15 cellular contexts compared by ENCODE assay signal in the genomic region with DNA sequence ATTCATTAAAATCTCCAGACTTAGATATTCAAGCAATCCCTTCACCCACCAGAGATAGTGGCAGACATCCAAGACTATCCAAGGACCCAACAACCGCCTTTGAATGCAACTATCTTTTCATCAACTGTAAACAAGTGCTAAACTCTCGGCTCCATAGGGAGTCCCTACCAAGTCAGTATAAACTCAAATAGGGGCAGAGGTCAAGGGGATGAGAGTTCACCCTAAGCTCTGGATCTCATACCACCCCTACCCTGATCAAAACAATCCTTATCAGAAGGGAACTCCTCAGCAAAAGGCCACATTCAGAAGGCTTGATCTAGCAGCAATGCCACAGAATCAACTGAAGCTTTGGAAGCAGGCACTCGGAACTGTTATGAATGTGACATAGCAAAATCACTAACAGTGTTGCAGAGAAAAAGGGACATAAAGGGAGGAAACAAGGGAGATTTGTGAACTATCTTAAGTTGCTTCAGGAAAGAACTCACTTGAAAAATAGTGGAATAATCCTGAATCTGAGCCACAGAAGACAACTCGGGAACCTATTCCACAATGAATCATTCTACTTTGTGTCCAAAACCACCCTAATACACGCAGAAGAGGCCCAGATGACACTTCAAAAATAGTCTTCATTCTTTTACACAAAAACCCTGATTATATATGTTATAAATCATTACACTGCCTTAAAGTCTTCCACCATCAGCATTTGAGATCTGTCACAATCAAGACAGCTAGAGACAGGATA. TPM values are rescaled to one million over a fixed set of nuclear protein-coding genes. Genes with fewer than 3 reads are reported as not detected.
DNase-seq lines count a peak whose midpoint lies in the region; ATAC-seq, FAIRE-seq and TF ChIP-seq lines count a peak whose summit lies in the region.
"Had no signal": no experiment of that assay in that cellular context is flagged by ENCODE, and none has a peak within 500 bp of the region (broad histone marks: within the 10 kb centered on the region; RNA-seq: fewer than 3 reads in every experiment).

No MANE protein-coding gene starts in this region.

- H3K9me3 ChIP-seq in adrenal gland (replicated peaks in 1 of 3) (no peaks in the 10 kb centered on the region), HepG2 (ENCODE audit: low read length) (no peaks in the 10 kb centered on the region)
- H3K9me3 ChIP-seq: neutrophil had no signal

- TF ChIP-seq EP300 in HepG2 (IDR thresholded peaks at IDR 0.05; ENCODE audit: low read depth in 2 of 2, low read length in 2 of 2) = peak in 1 of 2 experiments; percentile 79; a peak in 2 of 4 replicates
- TF ChIP-seq EP300 in HepG2 (CRISPR knock-in tag; IDR thresholded peaks at IDR 0.05; ENCODE audit: borderline replicate concordance) = peak; percentile 78; the same call in 1 of the 2 replicates

- H3K9me3 Mint-ChIP-seq in natural killer cell = no peaks in the 10 kb centered on the region

- H3K4me2 ChIP-seq in HepG2 (ENCODE audit: low read depth, low read length) = peak overlapping the region; percentile 58

- peak; percentile 91 for ATAC-seq in HepG2
- no peak for ATAC-seq in natural killer cell
- ATAC-seq: left cardiac atrium had no signal

- TF ChIP-seq POLR2A in adrenal gland (IDR thresholded peaks at IDR 0.05) (no peak), HepG2 (IDR thresholded peaks at IDR 0.05; ENCODE audit: insufficient read depth in 1 of 2, low read depth in 2 of 2, low read length in 2 of 2) (no peak)

- CTCF ChIA-PET in HepG2 (lab: Yijun Ruan, JAX; ENCODE audit: low intra/inter-chr PET ratio, low total read pairs) = no interaction called here

- peak; percentile 85 for FAIRE-seq in HepG2 (lab: Jason Lieb, UNC)
- FAIRE-seq: GM12892 had no signal

- POLR2A ChIA-PET in HepG2 (lab: Yijun Ruan, JAX) = interaction anchor here (0.5 to 2.5 kb wide), 7 partner anchors 10 to 308 kb away, joined by 3 to 16 read pairs (median 3); a partner anchor contains a TSS

- BruUV-seq in HepG2 (replicated peaks; lab: Mats Ljungman, UMichigan) = no TSS peak

- H3K79me2 ChIP-seq in HepG2 (ENCODE audit: insufficient read depth, low read length) = peaks cover 6% of the 10 kb centered on the region

- no peak for TF ChIP-seq RAD21 in HepG2 (CRISPR knock-in tag; IDR thresholded peaks at IDR 0.05)

- no peaks in the 10 kb centered on the region for H3K4me1 Mint-ChIP-seq in natural killer cell

- no peak overlapping the region for H3K27ac Mint-ChIP-seq in natural killer cell
- H3K27ac Mint-ChIP-seq: activated naive CD8-positive, alpha-beta T cell had no signal

- no peaks in the 10 kb centered on the region for H3K27me3 Mint-ChIP-seq in natural killer cell (ENCODE audit: low read depth in 2 of 2)

- WGBS in adrenal gland, 4 donors = 29 to 35% (median 30%) methylated on average over 5 of the region's 5 CpGs
- 16% methylated on average over 5 of the region's 5 CpGs for WGBS in HepG2 (ENCODE audit: low lambda C conversion rate)

- in situ Hi-C loops in HepG2 (cut with HindIII; ENCODE audit: extremely low pct_ligation_motif_present, low pct_unique_long_range_greater_than_20kb) = loop anchor here (5.0 kb wide), 1 partner anchor 36 kb away; no protein-coding TSS in a partner anchor

- no peaks in the 10 kb centered on the region for H3K27me3 ChIP-seq in adrenal gland
- no peaks in the 10 kb centered on the region for H3K27me3 ChIP-seq in HepG2 (ENCODE audit: control insufficient read depth in 1 of 2, insufficient read depth in 2 of 2, low read length in 2 of 2)
- H3K27me3 ChIP-seq: neutrophil had no signal

- H3K4me1 ChIP-seq in adrenal gland (replicated peaks in 1 of 2) = peaks cover 13 to 15% of the 10 kb centered on the region in 2 donors
- H3K4me1 ChIP-seq in HepG2 (ENCODE audit: insufficient read depth, low read length) = peaks cover 61% of the 10 kb centered on the region

- DNase-seq in A172 (ENCODE audit: low spot score) (peak; percentile 65), HT-29 (ENCODE audit: low spot score) (peak; percentile 47), adrenal gland (peak in 4 of 7 donors; percentile 22 to 57 (median 40)), HepG2 (ENCODE audit: low spot score) (peak; percentile 90), 8988T (no peak), kidney tubule cell (ENCODE audit: low spot score) (no peak), natural killer cell (no peak), NCI-H1694 treated with DMSO at 0.1 percent for 48 hours (lab: John Stamatoyannopoulos, UW) (no peak)
- DNase-seq: activated CD8-positive, alpha-beta memory T cell treated with anti-CD3 and anti-CD28 coated beads, Interleukin-2, amount 50 U/mL, for 4 hours; left cardiac atrium; RPMI8226; WERI-Rb-1 had no signal

- intact Hi-C loops in adrenal gland (cut with DNase I) (no loop called here), HepG2 (cut with micrococcal nuclease; ENCODE audit: unreplicated experiment) (no loop called here), natural killer cell (cut with micrococcal nuclease) (no loop called here)

- H3K4me3 ChIP-seq in adrenal gland = no peak overlapping the region
- H3K4me3 ChIP-seq in HepG2 (replicated peaks in 1 of 3; ENCODE audit: insufficient read depth in 1 of 3, low read depth in 2 of 3, low read length in 3 of 3) = peak overlapping the region in 1 of 3 experiments; percentile 13; a peak in 1 of 6 replicates

- no peak overlapping the region for H3K4me3 Mint-ChIP-seq in natural killer cell
- H3K4me3 Mint-ChIP-seq: activated naive CD8-positive, alpha-beta T cell had no signal

- H4K20me1 ChIP-seq in HepG2 (ENCODE audit: insufficient read depth, low read length) = 0 out of 2 replicates have a peak, but pooled peaks cover 3% of the 10 kb centered on the region

- TF ChIP-seq CTCF in adrenal gland (IDR thresholded peaks at IDR 0.05) (no peak), HepG2 (CRISPR knock-in tag; IDR thresholded peaks at IDR 0.05) (no peak), natural killer cell (IDR thresholded peaks at IDR 0.05) (no peak)

- H3K36me3 ChIP-seq in adrenal gland (replicated peaks in 1 of 2) = no peaks in the 10 kb centered on the region
- H3K36me3 ChIP-seq in HepG2 (replicated peaks in 1 of 2; ENCODE audit: control insufficient read depth in 1 of 2, insufficient read depth in 2 of 2, low read length in 2 of 2) = peaks cover 0 to 7% of the 10 kb centered on the region in 2 experiments; a peak in 2 of 5 replicates

- no peak overlapping the region for H2AFZ ChIP-seq in HepG2 (ENCODE audit: low read length)

- peak overlapping the region; percentile 22 for H3K9ac ChIP-seq in HepG2 (ENCODE audit: insufficient read depth, low read depth, low read length)

- H3K27ac ChIP-seq in adrenal gland = peak overlapping the region in 3 of 5 donors; percentile 13 to 43 (median 33)
- H3K27ac ChIP-seq in HepG2 (ENCODE audit: extremely low read length, insufficient read depth, low read length) = peak overlapping the region; percentile 58
- H3K27ac ChIP-seq: neutrophil, WERI-Rb-1 had no signal

- no peaks in the 10 kb centered on the region for H3K36me3 Mint-ChIP-seq in natural killer cell
- H3K36me3 Mint-ChIP-seq: activated naive CD8-positive, alpha-beta T cell had no signal

RNA-seq across cellular contexts. Expression of a gene that starts 49.8 kb away (rescaled TPM):
- 0.28 and 1.2 TPM in 2 replicates for total RNA-seq in A172 (2014; rRNA removed; shearing (Covaris generic))
- 3.4 and 4.7 TPM in 2 replicates for total RNA-seq in HT-29 (2014; rRNA removed; shearing (Covaris generic))
- total RNA-seq in adrenal gland = 1 to 10 TPM in 7 of 8 donors, under 1 TPM in 1; 0.83 to 2.4 (median 1.5) TPM
- polyA plus RNA-seq in adrenal gland = 1 to 10 TPM in 2 of 3 donors, under 1 TPM in 1; 0.46 to 1.4 (median 1.1) TPM
- 31.5 and 50.9 TPM in 2 replicates for total RNA-seq in HepG2 (2016; rRNA removed; fragmentation: Illumina TruSeq; extraction: Trizol)
- total RNA-seq in HepG2 (2016; cell fraction: cytosol; rRNA removed; fragmentation: Illumina TruSeq; extraction: Trizol; ENCODE audit: low read depth) = 10.7 and 12.1 TPM in 2 replicates
- 28.3 and 52.2 TPM in 2 replicates for total RNA-seq in HepG2 (2016; cell fraction: insoluble cytoplasmic fraction; rRNA removed; fragmentation: Illumina TruSeq; extraction: Trizol)
- total RNA-seq in HepG2 (2016; cell fraction: membrane; rRNA removed; fragmentation: Illumina TruSeq; extraction: Trizol) = 36.7 and 36.8 TPM in 2 replicates
- 24.3 and 28.3 TPM in 2 replicates for total RNA-seq in HepG2 (2016; cell fraction: nucleus; rRNA removed; fragmentation: Illumina TruSeq; extraction: Trizol)
- 19.7 and 28.1 TPM in 2 replicates for polyA plus RNA-seq in HepG2 (2011; rRNA removed)
- polyA plus RNA-seq in HepG2 (2011; cell fraction: cytosol; rRNA removed) = 15.0 and 17.4 TPM in 2 replicates
- polyA plus RNA-seq in HepG2 (2011; cell fraction: nucleus; rRNA removed) = 18.1 and 19.3 TPM in 2 replicates
- 12.1 and 12.8 TPM in 2 replicates for polyA plus RNA-seq in HepG2 (2012)
- polyA plus RNA-seq in HepG2 (2016; cell fraction: cytosol; fragmentation: Illumina TruSeq; extraction: Trizol; ENCODE audit: low read depth) = 4.2 and 4.9 TPM in 2 replicates
- polyA plus RNA-seq in HepG2 (2016; cell fraction: insoluble cytoplasmic fraction; fragmentation: Illumina TruSeq; extraction: Trizol; ENCODE audit: low read depth) = 20.4 and 24.5 TPM in 2 replicates
- 8.8 and 10.3 TPM in 2 replicates for polyA plus RNA-seq in HepG2 (2016; cell fraction: membrane; fragmentation: Illumina TruSeq; extraction: Trizol; ENCODE audit: low read depth)
- 21.9 and 25.3 TPM in 2 replicates for polyA plus RNA-seq in HepG2 (2016; cell fraction: nucleus; fragmentation: Illumina TruSeq; extraction: Trizol; ENCODE audit: insufficient read depth, low read depth)
- polyA minus RNA-seq in HepG2 (2011; rRNA and poly(A)+ RNA removed; ENCODE audit: low replicate concordance) = 13.7 and 123 TPM in 2 replicates
- 35.0 and 40.7 TPM in 2 replicates for polyA minus RNA-seq in HepG2 (2011; cell fraction: cytosol; rRNA and poly(A)+ RNA removed)
- polyA minus RNA-seq in HepG2 (2011; cell fraction: nucleus; rRNA and poly(A)+ RNA removed) = 26.1 and 27.2 TPM in 2 replicates
- total RNA-seq in natural killer cell = under 1 TPM; 0.07 to 0.75 (median 0.49) TPM

RNA-seq across cellular contexts. Expression of a gene that starts 55.7 kb away (rescaled TPM):
- total RNA-seq in A172 (2014; rRNA removed; shearing (Covaris generic)) = 12.0 and 18.0 TPM in 2 replicates
- 0.21 TPM in 1 of 2 replicates, not detected in the other for total RNA-seq in HT-29 (2014; rRNA removed; shearing (Covaris generic))
- total RNA-seq in adrenal gland = 10 to 100 TPM in 4 of 8 donors, 1 to 10 TPM in 4; 5.0 to 21.4 (median 10.3) TPM
- 1 to 10 TPM; 1.7 to 3.4 (median 2.9) TPM for polyA plus RNA-seq in adrenal gland
- 0.02 TPM in 1 of 2 replicates, not detected in the other for total RNA-seq in HepG2 (2016; rRNA removed; fragmentation: Illumina TruSeq; extraction: Trizol)
- under 0.01 and 0.09 TPM in 2 replicates for total RNA-seq in HepG2 (2016; cell fraction: cytosol; rRNA removed; fragmentation: Illumina TruSeq; extraction: Trizol; ENCODE audit: low read depth)
- total RNA-seq in HepG2 (2016; cell fraction: insoluble cytoplasmic fraction; rRNA removed; fragmentation: Illumina TruSeq; extraction: Trizol) = 0.02 TPM in 1 of 2 replicates, not detected in the other
- total RNA-seq in HepG2 (2016; cell fraction: membrane; rRNA removed; fragmentation: Illumina TruSeq; extraction: Trizol) = 0.03 TPM in 2 replicates
- total RNA-seq in HepG2 (2016; cell fraction: nucleus; rRNA removed; fragmentation: Illumina TruSeq; extraction: Trizol) = 0.06 and 0.09 TPM in 2 replicates
- polyA plus RNA-seq in HepG2 (2011; rRNA removed) = 0.01 and 0.04 TPM in 2 replicates
- 0.03 and 0.04 TPM in 2 replicates for polyA plus RNA-seq in HepG2 (2011; cell fraction: cytosol; rRNA removed)
- polyA plus RNA-seq in HepG2 (2011; cell fraction: nucleus; rRNA removed) = 0.02 and 0.05 TPM in 2 replicates
- polyA plus RNA-seq in HepG2 (2012) = 0.01 TPM in 1 of 2 replicates, not detected in the other
- polyA plus RNA-seq in HepG2 (2016; cell fraction: cytosol; fragmentation: Illumina TruSeq; extraction: Trizol; ENCODE audit: low read depth) = not detected in 2 replicates
- 0.03 TPM in 1 of 2 replicates, not detected in the other for polyA plus RNA-seq in HepG2 (2016; cell fraction: insoluble cytoplasmic fraction; fragmentation: Illumina TruSeq; extraction: Trizol; ENCODE audit: low read depth)
- polyA plus RNA-seq in HepG2 (2016; cell fraction: membrane; fragmentation: Illumina TruSeq; extraction: Trizol; ENCODE audit: low read depth) = not detected in 2 replicates
- polyA plus RNA-seq in HepG2 (2016; cell fraction: nucleus; fragmentation: Illumina TruSeq; extraction: Trizol; ENCODE audit: insufficient read depth, low read depth) = 0.07 TPM in 1 of 2 replicates, not detected in the other
- polyA minus RNA-seq in HepG2 (2011; rRNA and poly(A)+ RNA removed; ENCODE audit: low replicate concordance) = 0.08 and 2.8 TPM in 2 replicates
- 0.09 and 0.30 TPM in 2 replicates for polyA minus RNA-seq in HepG2 (2011; cell fraction: cytosol; rRNA and poly(A)+ RNA removed)
- polyA minus RNA-seq in HepG2 (2011; cell fraction: nucleus; rRNA and poly(A)+ RNA removed) = 0.12 and 0.26 TPM in 2 replicates
- total RNA-seq in natural killer cell = not detected

Comparison
In these comparisons a context has a peak if more than half of its experiments do, and no peak if none do; other contexts are left out.
1. DNase-seq: peak in A172 (single experiment), HT-29 (single experiment), adrenal gland (4 of 7) and HepG2 (single experiment); none in 8988T (single experiment), kidney tubule cell (single experiment), natural killer cell (single experiment) and NCI-H1694 treated with DMSO at 0.1 percent for 48 hours (single experiment).